ENCODE assay signal across 6 cellular contexts in the genomic region with DNA sequence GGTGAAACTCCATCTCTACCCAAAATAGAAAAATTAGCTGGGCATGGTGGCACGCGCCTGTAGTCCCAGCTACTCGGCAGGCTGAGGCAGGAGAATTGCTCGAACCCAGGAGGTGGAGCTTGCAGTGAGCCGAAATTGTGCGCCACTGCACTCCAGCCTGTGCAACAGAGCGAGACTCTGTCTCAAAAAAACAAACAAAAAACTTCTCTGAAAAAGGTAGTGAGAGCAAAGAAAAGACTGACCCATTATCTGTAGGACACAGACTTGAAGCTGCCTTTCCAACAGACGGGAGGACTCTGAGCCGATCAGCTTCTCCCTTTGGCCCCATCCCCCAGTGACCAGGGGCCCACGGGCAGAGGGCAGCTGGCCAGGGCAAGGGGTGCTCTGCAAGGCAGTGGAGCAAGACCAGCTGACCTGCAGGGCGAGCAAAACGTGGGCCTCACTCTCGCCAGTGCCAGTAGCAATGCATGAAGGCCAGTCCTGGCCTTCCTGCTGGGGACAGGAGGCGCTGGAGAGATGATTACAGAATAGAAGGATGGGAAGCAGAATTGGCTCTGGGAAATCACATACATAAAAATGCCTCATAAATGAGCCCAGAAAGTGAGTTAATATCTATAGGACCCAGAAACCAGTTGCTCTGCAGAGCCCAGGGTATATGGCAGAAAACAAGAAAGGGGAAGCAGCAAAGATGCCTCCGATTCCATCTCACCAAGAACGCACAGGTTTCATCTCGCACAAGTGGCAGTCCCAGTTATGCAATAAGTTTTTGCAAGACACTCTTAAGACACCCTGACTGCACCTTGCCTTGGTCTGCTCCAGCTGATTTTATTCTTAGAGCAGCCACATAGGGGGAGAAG. TPM values are rescaled to one million over a fixed set of nuclear protein-coding genes. Genes with fewer than 3 reads are reported as not detected.
DNase-seq lines count a peak whose midpoint lies in the region; ATAC-seq, FAIRE-seq and TF ChIP-seq lines count a peak whose summit lies in the region.

No MANE protein-coding gene starts in this region.

- H3K36me3 Mint-ChIP-seq in activated naive CD8-positive, alpha-beta T cell treated with anti-CD3 and anti-CD28 coated beads for 36 hours: peaks cover 54% of the 10 kb centered on the region
- H3K36me3 Mint-ChIP-seq in neural crest cell (ENCODE audit: low read depth): no peaks in the 10 kb centered on the region

- no peak for TF ChIP-seq CTCF in neural crest cell (conservative IDR thresholded peaks at IDR 0.05)
- no peak for TF ChIP-seq CTCF in BE2C (IDR thresholded peaks at IDR 0.05; ENCODE audit: low read depth, low read length)

- no peak overlapping the region for H3K4me3 ChIP-seq in BE2C (ENCODE audit: low read depth, low read length)

- H3K4me1 Mint-ChIP-seq in activated naive CD8-positive, alpha-beta T cell treated with anti-CD3 and anti-CD28 coated beads for 36 hours: peaks cover 70% of the 10 kb centered on the region
- peaks cover 65% of the 10 kb centered on the region for H3K4me1 Mint-ChIP-seq in neural crest cell

- ATAC-seq in HG02763 (IDR thresholded peaks at IDR 0.05; ENCODE audit: unreplicated experiment) (no peak), GM21576 (IDR thresholded peaks at IDR 0.05; ENCODE audit: unreplicated experiment) (no peak)

- no peaks in the 10 kb centered on the region for H3K27me3 ChIP-seq in BE2C

- H3K4me1 ChIP-seq in BE2C: peaks cover under 1% of the 10 kb centered on the region

- H3K36me3 ChIP-seq in BE2C: no peaks in the 10 kb centered on the region

- peak overlapping the region; percentile 75 for H3K27ac Mint-ChIP-seq in activated naive CD8-positive, alpha-beta T cell treated with anti-CD3 and anti-CD28 coated beads for 36 hours
- no peak overlapping the region for H3K27ac Mint-ChIP-seq in neural crest cell (ENCODE audit: unreplicated experiment)

- DNase-seq in GM12892 (ENCODE audit: insufficient read length): no peak
- no peak for DNase-seq in activated naive CD8-positive, alpha-beta T cell treated with anti-CD3 and anti-CD28 coated beads for 36 hours
- DNase-seq in neural crest cell (ENCODE audit: low read depth, low spot score): no peak
- no peak for DNase-seq in BE2C

- no peaks in the 10 kb centered on the region for H3K9me3 Mint-ChIP-seq in activated naive CD8-positive, alpha-beta T cell treated with anti-CD3 and anti-CD28 coated beads for 36 hours
- no peaks in the 10 kb centered on the region for H3K9me3 Mint-ChIP-seq in neural crest cell

- no peaks in the 10 kb centered on the region for H3K9me3 ChIP-seq in BE2C

- H3K4me3 Mint-ChIP-seq in activated naive CD8-positive, alpha-beta T cell treated with anti-CD3 and anti-CD28 coated beads for 36 hours: peak overlapping the region; percentile 95
- peak overlapping the region; percentile 98 for H3K4me3 Mint-ChIP-seq in neural crest cell

- peak; percentile 70 for FAIRE-seq in GM12892 (lab: Jason Lieb, UNC)

- TF ChIP-seq POLR2A in GM12892 (IDR thresholded peaks at IDR 0.05; ENCODE audit: low read depth, low read length): no peak

- H3K27me3 Mint-ChIP-seq in activated naive CD8-positive, alpha-beta T cell treated with anti-CD3 and anti-CD28 coated beads for 36 hours: no peaks in the 10 kb centered on the region
- H3K27me3 Mint-ChIP-seq in neural crest cell (ENCODE audit: low read depth): no peaks in the 10 kb centered on the region

RNA-seq across cellular contexts. Expression of a gene that starts 2.8 kb away (rescaled TPM):
- polyA plus RNA-seq in GM12892 (2012; ENCODE audit: missing spikeins): 76.6 TPM
- 100 to 1,000 TPM; 103 to 112 TPM for total RNA-seq in activated naive CD8-positive, alpha-beta T cell treated with anti-CD3 and anti-CD28 coated beads for 36 hours
- total RNA-seq in neural crest cell: 74.2 and 77.2 TPM in 2 replicates
- polyA plus RNA-seq in BE2C (2012; ENCODE audit: insufficient read depth, insufficient read length, low read depth): 73.8 TPM

RNA-seq across cellular contexts. Expression of a gene that starts 31.1 kb away (rescaled TPM):
- 0.15 TPM for polyA plus RNA-seq in GM12892 (2012; ENCODE audit: missing spikeins)
- total RNA-seq in activated naive CD8-positive, alpha-beta T cell treated with anti-CD3 and anti-CD28 coated beads for 36 hours: under 1 TPM; 0.46 to 0.54 TPM
- total RNA-seq in neural crest cell: 3.0 and 3.5 TPM in 2 replicates
- polyA plus RNA-seq in BE2C (2012; ENCODE audit: insufficient read depth, insufficient read length, low read depth): 0.39 TPM

RNA-seq across cellular contexts. Expression of a gene that starts 41.4 kb away (rescaled TPM):
- polyA plus RNA-seq in GM12892 (2012; ENCODE audit: missing spikeins): 3.2 TPM
- total RNA-seq in activated naive CD8-positive, alpha-beta T cell treated with anti-CD3 and anti-CD28 coated beads for 36 hours: 10 to 100 TPM; 17.3 to 18.0 TPM
- 24.1 and 24.8 TPM in 2 replicates for total RNA-seq in neural crest cell
- polyA plus RNA-seq in BE2C (2012; ENCODE audit: insufficient read depth, insufficient read length, low read depth): 19.9 TPM

RNA-seq across cellular contexts. Expression of a gene that starts 48.9 kb away (rescaled TPM):
- 8.6 TPM for polyA plus RNA-seq in GM12892 (2012; ENCODE audit: missing spikeins)
- total RNA-seq in activated naive CD8-positive, alpha-beta T cell treated with anti-CD3 and anti-CD28 coated beads for 36 hours: 10 to 100 TPM; 11.3 to 11.4 TPM
- total RNA-seq in neural crest cell: 13.4 and 16.5 TPM in 2 replicates
- 18.3 TPM for polyA plus RNA-seq in BE2C (2012; ENCODE audit: insufficient read depth, insufficient read length, low read depth)
